In the genomic region with DNA sequence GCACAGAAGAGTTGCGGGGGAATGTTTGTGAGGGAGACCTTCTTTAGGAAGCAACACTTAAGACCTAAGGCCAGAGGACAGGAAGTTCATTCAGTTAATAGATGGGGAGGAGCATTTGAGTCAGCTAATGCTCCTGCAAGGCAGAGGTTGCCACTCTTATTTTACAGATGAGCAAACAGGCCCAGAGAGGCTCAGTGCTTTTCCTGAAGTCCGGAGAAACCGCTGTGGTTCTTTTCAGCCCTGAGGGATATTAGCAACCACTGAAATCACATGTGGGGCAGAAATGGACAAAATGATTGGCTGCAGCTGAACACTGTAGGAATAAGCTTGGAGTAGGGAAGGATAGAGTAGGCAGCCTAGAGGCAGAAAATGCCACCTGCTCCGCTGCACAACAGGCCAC, we compare ENCODE assay signal across 34 cellular contexts. TPM values are rescaled to one million over a fixed set of nuclear protein-coding genes. Genes with fewer than 3 reads are reported as not detected.
"Had no signal": no experiment of that assay in that cellular context is flagged by ENCODE, and none has a peak within 500 bp of the region (broad histone marks: within the 10 kb centered on the region; RNA-seq: fewer than 3 reads in every experiment).

No MANE protein-coding gene starts in this region.

- H3K36me3 Mint-ChIP-seq: activated naive CD8-positive, alpha-beta T cell treated with anti-CD3 and anti-CD28 coated beads for 36 hours; T-cell had no signal

- H3K4me1 Mint-ChIP-seq: activated B cell treated with CpG ODN at 0.5 μM for 24 hours; activated naive CD8-positive, alpha-beta T cell treated with anti-CD3 and anti-CD28 coated beads for 36 hours; activated T-helper 17 cell treated with anti-CD3 and anti-CD28 coated beads, Interleukin-2, amount 50 U/mL, for 72 hours; T-cell; T-helper 17 cell had no signal

- H3K4me3 Mint-ChIP-seq: activated B cell treated with CpG ODN at 0.5 μM for 24 hours; activated CD8-positive, alpha-beta T cell treated with anti-CD3 and anti-CD28 coated beads for 36 hours; activated naive CD8-positive, alpha-beta T cell treated with anti-CD3 and anti-CD28 coated beads for 36 hours; activated T-cell treated with anti-CD3 and anti-CD28 coated beads, Interleukin-2, amount 50 U/mL, for 72 hours; activated T-helper 17 cell treated with anti-CD3 and anti-CD28 coated beads, Interleukin-2, amount 50 U/mL, for 72 hours; T-cell; T-helper 17 cell had no signal

- DNase-seq: activated B cell treated with CpG ODN at 0.5 μM for 24 hours; activated CD4-positive, alpha-beta T cell treated with anti-CD3 and anti-CD28 coated beads for 4 hours; activated CD4-positive, CD25-positive, alpha-beta regulatory T cell treated with anti-CD3 and anti-CD28 coated beads, Interleukin-2, amount 50 U/mL, for 72 hours; activated CD8-positive, alpha-beta T cell treated with anti-CD3 and anti-CD28 coated beads for 36 hours; activated effector memory CD4-positive, alpha-beta T cell treated with anti-CD3 and anti-CD28 coated beads, Interleukin-2, amount 50 U/mL, for 16 hours; activated naive CD4-positive, alpha-beta T cell; activated naive CD4-positive, alpha-beta T cell treated with anti-CD3 and anti-CD28 coated beads, Interleukin-2, amount 50 U/mL, for 16 hours; activated naive CD8-positive, alpha-beta T cell treated with anti-CD3 and anti-CD28 coated beads for 36 hours; activated T-cell treated with anti-CD3 and anti-CD28 coated beads, Interleukin-2, amount 50 U/mL, for 1 hour; activated T-cell treated with anti-CD3 and anti-CD28 coated beads, Interleukin-2, amount 50 U/mL, for 72 hours; amniotic stem cell; aorta; brain microvascular endothelial cell; MM.1S; MV-4-11; NCI-H1092; NCI-H1436 treated with DMSO at 0.1 percent for 48 hours; NCI-H1694 treated with DMSO at 0.1 percent for 48 hours; NCI-H2029; NCI-H2171; NCI-H510A; NCI-H526; NCI-H748 treated with DMSO at 0.1 percent for 48 hours; NK-92 treated with Interleukin-12 subunit alpha and Interleukin-12 subunit beta, amount 100 ng/mL, for 24 hours; PC-3; Peyer's patch; SIG-M5; T-cell; T-helper 17 cell; T-helper 9 cell had no signal

- H3K27ac Mint-ChIP-seq: activated B cell treated with CpG ODN at 0.5 μM for 24 hours; activated CD8-positive, alpha-beta T cell treated with anti-CD3 and anti-CD28 coated beads for 36 hours; activated naive CD8-positive, alpha-beta T cell treated with anti-CD3 and anti-CD28 coated beads for 36 hours; activated T-cell treated with anti-CD3 and anti-CD28 coated beads, Interleukin-2, amount 50 U/mL, for 72 hours; activated T-helper 17 cell treated with anti-CD3 and anti-CD28 coated beads, Interleukin-2, amount 50 U/mL, for 72 hours; T-cell; T-helper 17 cell had no signal

- H3K9me3 Mint-ChIP-seq: activated B cell treated with CpG ODN at 0.5 μM for 24 hours; activated CD8-positive, alpha-beta T cell treated with anti-CD3 and anti-CD28 coated beads for 36 hours; activated naive CD8-positive, alpha-beta T cell treated with anti-CD3 and anti-CD28 coated beads for 36 hours; activated T-cell treated with anti-CD3 and anti-CD28 coated beads, Interleukin-2, amount 50 U/mL, for 72 hours; activated T-helper 17 cell treated with anti-CD3 and anti-CD28 coated beads, Interleukin-2, amount 50 U/mL, for 72 hours; T-cell had no signal

RNA-seq across cellular contexts. Expression of a gene that starts 33.3 kb away (rescaled TPM):
- total RNA-seq: LHCN-M2 had no signal

RNA-seq across cellular contexts. Expression of a gene that starts 43.4 kb away (rescaled TPM):
- total RNA-seq: activated B cell treated with CpG ODN at 0.5 μM for 24 hours; activated CD8-positive, alpha-beta memory T cell treated with anti-CD3 and anti-CD28 coated beads for 36 hours; activated CD8-positive, alpha-beta T cell treated with anti-CD3 and anti-CD28 coated beads for 36 hours; activated naive CD8-positive, alpha-beta T cell treated with anti-CD3 and anti-CD28 coated beads for 36 hours; activated T-cell treated with anti-CD3 and anti-CD28 coated beads, Interleukin-2, amount 50 U/mL, for 72 hours; activated T-helper 17 cell treated with anti-CD3 and anti-CD28 coated beads, Interleukin-2, amount 50 U/mL, for 72 hours; LHCN-M2; SK-MEL-5 had no signal
